Comparison of ENCODE assay signal across 8 cellular contexts in the genomic region with DNA sequence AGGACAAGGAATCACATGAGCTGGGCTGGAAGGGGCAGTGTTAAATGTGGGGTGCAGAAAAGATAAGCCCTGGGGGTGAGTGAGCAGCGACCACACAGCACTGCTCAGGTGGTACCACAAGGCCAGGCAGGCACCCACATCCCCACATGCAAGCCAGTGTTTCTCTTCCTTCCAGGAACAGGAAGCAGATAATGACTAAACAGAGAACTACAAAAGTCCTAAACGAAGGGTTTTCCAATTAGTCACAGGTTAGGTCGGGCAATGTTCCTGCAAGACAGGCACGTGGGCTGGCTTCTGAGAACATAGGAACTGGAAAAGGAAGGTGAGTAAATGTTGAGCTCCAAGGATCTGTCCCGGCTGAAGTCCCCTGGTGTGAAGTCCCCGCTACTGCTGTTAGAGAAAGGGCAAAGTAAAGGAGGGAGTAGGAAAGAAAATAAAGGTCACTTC. TPM values are rescaled to one million over a fixed set of nuclear protein-coding genes. Genes with fewer than 3 reads are reported as not detected.
A peak's percentile ranks its signal among the peaks of the same experiment; 100 is the strongest.
DNase-seq lines count a peak whose midpoint lies in the region; ATAC-seq and TF ChIP-seq lines count a peak whose summit lies in the region.

No MANE protein-coding gene starts in this region.

- no peaks in the 10 kb centered on the region for H3K27me3 Mint-ChIP-seq in natural killer cell treated with Interleukin-12 subunit alpha and Interleukin-12 subunit beta and Interleukin-15 and Interleukin-18, amount 100 ng/mL, for 72 hours
- no peaks in the 10 kb centered on the region for H3K27me3 Mint-ChIP-seq in natural killer cell (ENCODE audit: low read depth in 2 of 2)

- H3K36me3 Mint-ChIP-seq in natural killer cell treated with Interleukin-12 subunit alpha and Interleukin-12 subunit beta and Interleukin-15 and Interleukin-18, amount 100 ng/mL, for 72 hours: no peaks in the 10 kb centered on the region
- no peaks in the 10 kb centered on the region for H3K36me3 Mint-ChIP-seq in natural killer cell

- no peak overlapping the region for H3K4me3 ChIP-seq in epithelial cell of esophagus (ENCODE audit: low read length)
- H3K4me3 ChIP-seq in osteoblast (ENCODE audit: insufficient read depth, low read length): no peak overlapping the region

- no peaks in the 10 kb centered on the region for H3K9me3 Mint-ChIP-seq in natural killer cell treated with Interleukin-12 subunit alpha and Interleukin-12 subunit beta and Interleukin-15 and Interleukin-18, amount 100 ng/mL, for 72 hours
- no peaks in the 10 kb centered on the region for H3K9me3 Mint-ChIP-seq in natural killer cell

- peak overlapping the region; percentile 56 for H3K4me2 ChIP-seq in osteoblast (ENCODE audit: insufficient read depth, low read length)

- DNase-seq in natural killer cell treated with Interleukin-12 subunit alpha and Interleukin-12 subunit beta and Interleukin-15 and Interleukin-18, amount 100 ng/mL, for 72 hours (ENCODE audit: low spot score): no peak
- DNase-seq in natural killer cell (no peak), epithelial cell of esophagus (ENCODE audit: low read depth) (peak; percentile 96), osteoblast (ENCODE audit: insufficient read length, low spot score, missing footprints) (peak; percentile 93), NCI-H2171 (lab: John Stamatoyannopoulos, UW) (no peak), mesenteric fat pad (ENCODE audit: low spot score) (no peak), NCI-H146 (lab: John Stamatoyannopoulos, UW) (no peak)

- H3K36me3 ChIP-seq in osteoblast (ENCODE audit: insufficient read depth, low read length): no peaks in the 10 kb centered on the region

- peak; percentile 67 to 90 for ATAC-seq in natural killer cell treated with Interleukin-12 subunit alpha and Interleukin-12 subunit beta and Interleukin-15 and Interleukin-18, amount 100 ng/mL, for 72 hours
- ATAC-seq in natural killer cell (no peak), SK-N-SH treated with all-trans-retinoic acid at 6 μM for 48 hours (peak; percentile 82)

- H4K20me1 ChIP-seq in osteoblast (ENCODE audit: insufficient read depth, low read length): no peaks in the 10 kb centered on the region

- TF ChIP-seq CTCF in natural killer cell (IDR thresholded peaks at IDR 0.05) (no peak), epithelial cell of esophagus (IDR thresholded peaks at IDR 0.05; ENCODE audit: insufficient read depth, low read depth, low read length, missing control alignments) (peak; percentile 9), osteoblast (IDR thresholded peaks at IDR 0.05; ENCODE audit: extremely low read depth, low read depth, low read length) (peak; percentile 26)

- H3K4me1 Mint-ChIP-seq in natural killer cell treated with Interleukin-12 subunit alpha and Interleukin-12 subunit beta and Interleukin-15 and Interleukin-18, amount 100 ng/mL, for 72 hours (ENCODE audit: low read depth in 2 of 2): peaks cover 23 to 33% of the 10 kb centered on the region in 2 donors
- peaks cover 22 to 25% of the 10 kb centered on the region in 2 donors for H3K4me1 Mint-ChIP-seq in natural killer cell

- H3K9me3 ChIP-seq in osteoblast (ENCODE audit: low read depth, low read length): no peaks in the 10 kb centered on the region

- H3K4me1 ChIP-seq in osteoblast (ENCODE audit: insufficient read depth, low read length): peaks cover 37% of the 10 kb centered on the region

- peak overlapping the region; percentile 17 to 63 for H3K27ac Mint-ChIP-seq in natural killer cell treated with Interleukin-12 subunit alpha and Interleukin-12 subunit beta and Interleukin-15 and Interleukin-18, amount 100 ng/mL, for 72 hours
- no peak overlapping the region for H3K27ac Mint-ChIP-seq in natural killer cell

- H2AFZ ChIP-seq in osteoblast (ENCODE audit: low read length): no peak overlapping the region

- peaks cover 12% of the 10 kb centered on the region for H3K79me2 ChIP-seq in osteoblast (ENCODE audit: insufficient read depth, low read length)

- intact Hi-C loops in natural killer cell (cut with micrococcal nuclease): no loop called here

- H3K27me3 ChIP-seq in osteoblast (ENCODE audit: insufficient read depth, low read length): no peaks in the 10 kb centered on the region

- peak overlapping the region; percentile 62 for H3K27ac ChIP-seq in osteoblast (ENCODE audit: low read depth, low read length)

- H3K4me3 Mint-ChIP-seq in natural killer cell treated with Interleukin-12 subunit alpha and Interleukin-12 subunit beta and Interleukin-15 and Interleukin-18, amount 100 ng/mL, for 72 hours: peak overlapping the region; percentile 48
- no peak overlapping the region for H3K4me3 Mint-ChIP-seq in natural killer cell

TF ChIP-seq in SK-N-SH treated with all-trans-retinoic acid at 6 μM for 48 hours, 23 proteins besides CTCF, POLR2A, EP300 and RAD21:
- no peak for TF ChIP-seq ZNF70 (CRISPR knock-in tag; IDR thresholded peaks at IDR 0.05)
- no peak for TF ChIP-seq SNAI2 (CRISPR knock-in tag; IDR thresholded peaks at IDR 0.05)
- no peak for TF ChIP-seq TCF4 (CRISPR knock-in tag; IDR thresholded peaks at IDR 0.05; ENCODE audit: borderline replicate concordance)
- TF ChIP-seq, protein P1, sequence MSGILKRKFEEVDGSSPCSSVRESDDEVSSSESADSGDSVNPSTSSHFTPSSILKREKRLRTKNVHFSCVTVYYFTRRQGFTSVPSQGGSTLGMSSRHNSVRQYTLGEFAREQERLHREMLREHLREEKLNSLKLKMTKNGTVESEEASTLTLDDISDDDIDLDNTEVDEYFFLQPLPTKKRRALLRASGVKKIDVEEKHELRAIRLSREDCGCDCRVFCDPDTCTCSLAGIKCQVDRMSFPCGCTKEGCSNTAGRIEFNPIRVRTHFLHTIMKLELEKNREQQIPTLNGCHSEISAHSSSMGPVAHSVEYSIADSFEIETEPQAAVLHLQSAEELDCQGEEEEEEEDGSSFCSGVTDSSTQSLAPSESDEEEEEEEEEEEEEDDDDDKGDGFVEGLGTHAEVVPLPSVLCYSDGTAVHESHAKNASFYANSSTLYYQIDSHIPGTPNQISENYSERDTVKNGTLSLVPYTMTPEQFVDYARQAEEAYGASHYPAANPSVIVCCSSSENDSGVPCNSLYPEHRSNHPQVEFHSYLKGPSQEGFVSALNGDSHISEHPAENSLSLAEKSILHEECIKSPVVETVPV (CRISPR knock-in tag; IDR thresholded peaks at IDR 0.05): no peak
- TF ChIP-seq GLIS3 (CRISPR knock-in tag; IDR thresholded peaks at IDR 0.05): no peak
- no peak for TF ChIP-seq ZFP30 (CRISPR knock-in tag; IDR thresholded peaks at IDR 0.05)
- no peak for TF ChIP-seq TOX (CRISPR knock-in tag; IDR thresholded peaks at IDR 0.05; ENCODE audit: borderline replicate concordance)
- TF ChIP-seq, protein P2, sequence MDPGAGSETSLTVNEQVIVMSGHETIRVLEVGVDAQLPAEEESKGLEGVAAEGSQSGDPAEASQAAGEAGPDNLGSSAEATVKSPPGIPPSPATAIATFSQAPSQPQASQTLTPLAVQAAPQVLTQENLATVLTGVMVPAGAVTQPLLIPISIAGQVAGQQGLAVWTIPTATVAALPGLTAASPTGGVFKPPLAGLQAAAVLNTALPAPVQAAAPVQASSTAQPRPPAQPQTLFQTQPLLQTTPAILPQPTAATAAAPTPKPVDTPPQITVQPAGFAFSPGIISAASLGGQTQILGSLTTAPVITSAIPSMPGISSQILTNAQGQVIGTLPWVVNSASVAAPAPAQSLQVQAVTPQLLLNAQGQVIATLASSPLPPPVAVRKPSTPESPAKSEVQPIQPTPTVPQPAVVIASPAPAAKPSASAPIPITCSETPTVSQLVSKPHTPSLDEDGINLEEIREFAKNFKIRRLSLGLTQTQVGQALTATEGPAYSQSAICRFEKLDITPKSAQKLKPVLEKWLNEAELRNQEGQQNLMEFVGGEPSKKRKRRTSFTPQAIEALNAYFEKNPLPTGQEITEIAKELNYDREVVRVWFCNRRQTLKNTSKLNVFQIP (CRISPR knock-in tag; IDR thresholded peaks at IDR 0.05; ENCODE audit: borderline replicate concordance, low read depth): no peak
- TF ChIP-seq, protein P3, sequence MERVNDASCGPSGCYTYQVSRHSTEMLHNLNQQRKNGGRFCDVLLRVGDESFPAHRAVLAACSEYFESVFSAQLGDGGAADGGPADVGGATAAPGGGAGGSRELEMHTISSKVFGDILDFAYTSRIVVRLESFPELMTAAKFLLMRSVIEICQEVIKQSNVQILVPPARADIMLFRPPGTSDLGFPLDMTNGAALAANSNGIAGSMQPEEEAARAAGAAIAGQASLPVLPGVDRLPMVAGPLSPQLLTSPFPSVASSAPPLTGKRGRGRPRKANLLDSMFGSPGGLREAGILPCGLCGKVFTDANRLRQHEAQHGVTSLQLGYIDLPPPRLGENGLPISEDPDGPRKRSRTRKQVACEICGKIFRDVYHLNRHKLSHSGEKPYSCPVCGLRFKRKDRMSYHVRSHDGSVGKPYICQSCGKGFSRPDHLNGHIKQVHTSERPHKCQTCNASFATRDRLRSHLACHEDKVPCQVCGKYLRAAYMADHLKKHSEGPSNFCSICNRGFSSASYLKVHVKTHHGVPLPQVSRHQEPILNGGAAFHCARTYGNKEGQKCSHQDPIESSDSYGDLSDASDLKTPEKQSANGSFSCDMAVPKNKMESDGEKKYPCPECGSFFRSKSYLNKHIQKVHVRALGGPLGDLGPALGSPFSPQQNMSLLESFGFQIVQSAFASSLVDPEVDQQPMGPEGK (CRISPR knock-in tag; IDR thresholded peaks at IDR 0.05; ENCODE audit: borderline replicate concordance): no peak

RNA-seq across cellular contexts. Expression of a gene that starts 19.5 kb away (rescaled TPM):
- total RNA-seq in natural killer cell treated with Interleukin-12 subunit alpha and Interleukin-12 subunit beta and Interleukin-15 and Interleukin-18, amount 100 ng/mL, for 72 hours: 10 to 100 TPM; 11.5 to 23.7 TPM
- total RNA-seq in natural killer cell: 10 to 100 TPM; 15.2 to 21.3 (median 15.2) TPM
- 61.2 and 64.5 TPM in 2 replicates for total RNA-seq in osteoblast
- total RNA-seq in mesenteric fat pad: 56.2 TPM

Comparison
In these comparisons a context has a peak if more than half of its experiments do, and no peak if none do; other contexts are left out.
1. ATAC-seq: peak in natural killer cell treated with Interleukin-12 subunit alpha and Interleukin-12 subunit beta and Interleukin-15 and Interleukin-18, amount 100 ng/mL, for 72 hours (2 of 2) and SK-N-SH treated with all-trans-retinoic acid at 6 μM for 48 hours (single experiment); none in natural killer cell (0 of 3).
2. H3K27ac Mint-ChIP-seq: peak in natural killer cell treated with Interleukin-12 subunit alpha and Interleukin-12 subunit beta and Interleukin-15 and Interleukin-18, amount 100 ng/mL, for 72 hours (2 of 2); none in natural killer cell (0 of 2).
3. DNase-seq: peak in epithelial cell of esophagus (single experiment) and osteoblast (single experiment); none in natural killer cell treated with Interleukin-12 subunit alpha and Interleukin-12 subunit beta and Interleukin-15 and Interleukin-18, amount 100 ng/mL, for 72 hours (single experiment), natural killer cell (single experiment), NCI-H2171 (single experiment), mesenteric fat pad (single experiment) and NCI-H146 (single experiment).